Comparison of ENCODE assay signal across 8 cellular contexts in genomic region chr4:46844325-46844917, GRCh38.
A peak's percentile ranks its signal among the peaks of the same experiment; 100 is the strongest.
DNase-seq lines count a peak whose midpoint lies in the region; ATAC-seq and TF ChIP-seq lines count a peak whose summit lies in the region.

No MANE protein-coding gene starts in this region.

- TF ChIP-seq POLR2A in GM18505 (IDR thresholded peaks at IDR 0.05; ENCODE audit: borderline replicate concordance, extremely low read depth, insufficient read depth, insufficient read length) = no peak

- ATAC-seq in HG02884 (IDR thresholded peaks at IDR 0.05; ENCODE audit: unreplicated experiment) = peak; percentile 59
- ATAC-seq in activated CD8-positive, alpha-beta T cell treated with anti-CD3 and anti-CD28 coated beads, Interleukin-2, amount 10 ng/mL, durations not matched to agents 7 days and 5 days = no peak
- no peak for ATAC-seq in GM18505 (IDR thresholded peaks at IDR 0.05; ENCODE audit: unreplicated experiment)

- H3K27ac Mint-ChIP-seq in activated T-cell treated with anti-CD3 and anti-CD28 coated beads, Interleukin-2, amount 50 U/mL, for 24 hours = no peak overlapping the region
- no peak overlapping the region for H3K27ac Mint-ChIP-seq in activated CD8-positive, alpha-beta T cell treated with anti-CD3 and anti-CD28 coated beads, Interleukin-2, amount 10 ng/mL, durations not matched to agents 7 days and 5 days

- H3K27me3 Mint-ChIP-seq in activated T-cell treated with anti-CD3 and anti-CD28 coated beads, Interleukin-2, amount 50 U/mL, for 24 hours = no peaks in the 10 kb centered on the region
- no peaks in the 10 kb centered on the region for H3K27me3 Mint-ChIP-seq in activated CD8-positive, alpha-beta T cell treated with anti-CD3 and anti-CD28 coated beads, Interleukin-2, amount 10 ng/mL, durations not matched to agents 7 days and 5 days (ENCODE audit: low read depth)

- no peak overlapping the region for H3K4me3 Mint-ChIP-seq in activated T-cell treated with anti-CD3 and anti-CD28 coated beads, Interleukin-2, amount 50 U/mL, for 24 hours
- H3K4me3 Mint-ChIP-seq in activated CD8-positive, alpha-beta T cell treated with anti-CD3 and anti-CD28 coated beads, Interleukin-2, amount 10 ng/mL, durations not matched to agents 7 days and 5 days = no peak overlapping the region

- no peaks in the 10 kb centered on the region for H3K9me3 Mint-ChIP-seq in activated T-cell treated with anti-CD3 and anti-CD28 coated beads, Interleukin-2, amount 50 U/mL, for 24 hours
- no peaks in the 10 kb centered on the region for H3K9me3 Mint-ChIP-seq in activated CD8-positive, alpha-beta T cell treated with anti-CD3 and anti-CD28 coated beads, Interleukin-2, amount 10 ng/mL, durations not matched to agents 7 days and 5 days (ENCODE audit: insufficient read depth)

- no peaks in the 10 kb centered on the region for H3K4me1 Mint-ChIP-seq in activated T-cell treated with anti-CD3 and anti-CD28 coated beads, Interleukin-2, amount 50 U/mL, for 24 hours (ENCODE audit: low read depth)
- no peaks in the 10 kb centered on the region for H3K4me1 Mint-ChIP-seq in activated CD8-positive, alpha-beta T cell treated with anti-CD3 and anti-CD28 coated beads, Interleukin-2, amount 10 ng/mL, durations not matched to agents 7 days and 5 days (ENCODE audit: low read depth)

- no peak overlapping the region for H3K4me3 ChIP-seq in fibroblast of villous mesenchyme (ENCODE audit: low read depth, low read length)

- DNase-seq in activated T-cell treated with anti-CD3 and anti-CD28 coated beads for 24 hours (ENCODE audit: low read depth) (peak; percentile 8), NCI-H526 (lab: John Stamatoyannopoulos, UW) (peak; percentile 26 to 81), fibroblast of villous mesenchyme (ENCODE audit: low read depth) (peak; percentile 40), renal cortical epithelial cell (ENCODE audit: low read depth) (peak; percentile 48)
- DNase-seq in activated T-cell treated with anti-CD3 and anti-CD28 coated beads, Interleukin-2, amount 50 U/mL, for 24 hours = no peak
- peak; percentile 70 for DNase-seq in activated CD8-positive, alpha-beta T cell treated with anti-CD3 and anti-CD28 coated beads, Interleukin-2, amount 10 ng/mL, durations not matched to agents 7 days and 5 days

- no peaks in the 10 kb centered on the region for H3K36me3 Mint-ChIP-seq in activated T-cell treated with anti-CD3 and anti-CD28 coated beads, Interleukin-2, amount 50 U/mL, for 24 hours (ENCODE audit: low read depth)
- no peaks in the 10 kb centered on the region for H3K36me3 Mint-ChIP-seq in activated CD8-positive, alpha-beta T cell treated with anti-CD3 and anti-CD28 coated beads, Interleukin-2, amount 10 ng/mL, durations not matched to agents 7 days and 5 days (ENCODE audit: low read depth)

- TF ChIP-seq CTCF in fibroblast of villous mesenchyme (IDR thresholded peaks at IDR 0.05; ENCODE audit: insufficient read depth, low read depth, low read length) = peak; percentile 60

- CTCF ChIA-PET in activated CD8-positive, alpha-beta T cell treated with anti-CD3 and anti-CD28 coated beads, Interleukin-2, amount 10 ng/mL, durations not matched to agents 7 days and 5 days (lab: Charles Lee) = interaction anchor here (0.7 to 3.8 kb wide), 7 partner anchors 9 to 539 kb away, joined by 3 to 15 read pairs (median 4); no protein-coding TSS in a partner anchor

- POLR2A ChIA-PET in activated CD8-positive, alpha-beta T cell treated with anti-CD3 and anti-CD28 coated beads, Interleukin-2, amount 10 ng/mL, durations not matched to agents 7 days and 5 days (lab: Charles Lee) = interaction anchor here (0.6 kb wide), 1 partner anchor 525 kb away, joined by 4 read pairs; no protein-coding TSS in a partner anchor
